In the genomic region with DNA sequence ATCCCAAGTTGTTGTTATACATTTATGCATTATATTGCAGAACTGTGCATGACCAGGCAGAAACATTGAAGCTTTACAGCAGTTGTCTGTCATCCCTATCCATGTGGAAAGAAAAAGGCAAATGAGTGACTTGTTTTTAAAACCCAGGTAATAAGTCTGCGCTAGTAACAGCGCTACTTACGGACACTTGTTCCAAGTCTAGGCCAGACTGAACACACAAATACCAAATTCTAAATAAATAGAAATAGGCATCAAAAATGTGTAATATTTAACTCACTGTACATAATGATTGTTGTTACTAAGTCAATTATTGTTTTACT, we compare ENCODE assay signal across 8 cellular contexts. TPM values are rescaled to one million over a fixed set of nuclear protein-coding genes. Genes with fewer than 3 reads are reported as not detected.
A peak's percentile ranks its signal among the peaks of the same experiment; 100 is the strongest.
DNase-seq lines count a peak whose midpoint lies in the region; ATAC-seq, FAIRE-seq and TF ChIP-seq lines count a peak whose summit lies in the region.

No MANE protein-coding gene starts in this region.

- H3K27ac ChIP-seq in WERI-Rb-1 (peak overlapping the region; percentile 98), hepatocyte (peak overlapping the region; percentile 100), small intestine (ENCODE audit: low read depth in 1 of 2, low read length in 1 of 2) (peak overlapping the region; percentile 94 to 98)

- DNase-seq in DMS53 treated with DMSO at 0.1 percent for 48 hours (lab: John Stamatoyannopoulos, UW; ENCODE audit: unreplicated experiment) (peak; percentile 49), DMS53 (lab: John Stamatoyannopoulos, UW) (no peak), WERI-Rb-1 (no peak), hepatocyte (ENCODE audit: low spot score) (no peak), small intestine (no peak), hepatic stellate cell (ENCODE audit: low spot score) (no peak), SK-N-DZ (ENCODE audit: low spot score) (no peak)

- FAIRE-seq in small intestine (lab: Jason Lieb, UNC), result no peak

- TF ChIP-seq CTCF in WERI-Rb-1 (IDR thresholded peaks at IDR 0.05; ENCODE audit: low read depth, low read length) (no peak), hepatocyte (IDR thresholded peaks at IDR 0.05; ENCODE audit: poor library complexity) (no peak)

- H3K9me2 ChIP-seq in hepatocyte (replicated peaks; ENCODE audit: insufficient read depth), result no peaks in the 10 kb centered on the region

- ATAC-seq in HG03571 (IDR thresholded peaks at IDR 0.05; ENCODE audit: unreplicated experiment), result no peak

- peaks cover 8% of the 10 kb centered on the region for H3K4me1 ChIP-seq in hepatocyte (ENCODE audit: insufficient read depth)
- no peaks in the 10 kb centered on the region for H3K4me1 ChIP-seq in small intestine (ENCODE audit: control insufficient read depth in 2 of 2, insufficient read depth in 1 of 2, low read depth in 1 of 2, low read length in 1 of 2)

- H3K9me3 ChIP-seq in WERI-Rb-1 (ENCODE audit: severe bottlenecking) (no peaks in the 10 kb centered on the region), hepatocyte (ENCODE audit: low read depth) (no peaks in the 10 kb centered on the region), small intestine (ENCODE audit: control insufficient read depth, low read depth) (no peaks in the 10 kb centered on the region)

- peak overlapping the region; percentile 65 for H2AFZ ChIP-seq in hepatocyte

- H4K20me1 ChIP-seq in hepatocyte (ENCODE audit: insufficient read depth, poor library complexity, severe bottlenecking), result no peaks in the 10 kb centered on the region

- H3K4me3 ChIP-seq in WERI-Rb-1 (ENCODE audit: low read depth, low read length) (peak overlapping the region; percentile 98), hepatocyte (peak overlapping the region; percentile 68), small intestine (ENCODE audit: low read depth in 1 of 2, low read length in 2 of 2) (peak overlapping the region in 1 of 2 donors; percentile 79)

- peaks cover 8% of the 10 kb centered on the region for H3K79me2 ChIP-seq in hepatocyte

- H3K27me3 ChIP-seq in WERI-Rb-1 (ENCODE audit: insufficient read depth, low read depth, severe bottlenecking) (no peaks in the 10 kb centered on the region), hepatocyte (no peaks in the 10 kb centered on the region), small intestine (ENCODE audit: control insufficient read depth in 2 of 2, insufficient read depth in 2 of 2, low read length in 2 of 2) (no peaks in the 10 kb centered on the region)

- H3K36me3 ChIP-seq in WERI-Rb-1 (peaks cover 4% of the 10 kb centered on the region; the same call in 1 of the 2 replicates), hepatocyte (replicated peaks; ENCODE audit: insufficient read depth, low read depth) (no peaks in the 10 kb centered on the region), small intestine (ENCODE audit: control insufficient read depth in 2 of 2, insufficient read depth in 2 of 2, low read length in 2 of 2) (no peaks in the 10 kb centered on the region)

- 82% methylated on average over 3 of the region's 3 CpGs for WGBS in hepatocyte (ENCODE audit: low lambda C conversion rate, missing lambda C conversion rate)
- WGBS in small intestine, 3 donors, result 35 to 65% (median 52%) methylated on average over 3 of the region's 3 CpGs

- peak overlapping the region; percentile 79 for H3K4me2 ChIP-seq in hepatocyte

RNA-seq across cellular contexts. Expression of a gene that starts 0.5 kb away (rescaled TPM):
- total RNA-seq in hepatocyte, result 8.7 and 11.2 TPM in 2 replicates
- polyA plus RNA-seq in hepatocyte (4.1 TPM in 2 replicates), small intestine (1 to 10 TPM; 1.4 to 5.3 (median 1.6) TPM)
- polyA plus RNA-seq in SK-N-DZ (2014; cell fraction: cytosol; rRNA removed), result 7.9 TPM in 2 replicates
- 3.5 and 5.0 TPM in 2 replicates for polyA plus RNA-seq in SK-N-DZ (2014; cell fraction: nucleus; rRNA removed)
